ENCODE assay signal across 13 cellular contexts in genomic region chr21:14869984-14870840, GRCh38.
DNase-seq lines count a peak whose midpoint lies in the region; ATAC-seq and TF ChIP-seq lines count a peak whose summit lies in the region.
"Had no signal": no experiment of that assay in that cellular context is flagged by ENCODE, and none has a peak within 500 bp of the region (broad histone marks: within the 10 kb centered on the region; RNA-seq: fewer than 3 reads in every experiment).

No MANE protein-coding gene starts in this region.

- peak overlapping the region; percentile 3 to 67 for H3K4me3 Mint-ChIP-seq in CD14-positive monocyte
- H3K4me3 Mint-ChIP-seq: activated CD4-positive, alpha-beta T cell treated with anti-CD3 and anti-CD28 coated beads, Interleukin-2, amount 10 ng/mL, durations not matched to agents 24 days and 14 days; activated naive CD4-positive, alpha-beta T cell treated with anti-CD3 and anti-CD28 coated beads, Interleukin-2, amount 50 U/mL, for 24 hours had no signal

- TF ChIP-seq CTCF in CD14-positive monocyte (IDR thresholded peaks at IDR 0.05) (no peak), GM20000 (IDR thresholded peaks at IDR 0.05; ENCODE audit: extremely low read depth, missing control alignments) (no peak)

- no peaks in the 10 kb centered on the region for H3K36me3 Mint-ChIP-seq in CD14-positive monocyte
- H3K36me3 Mint-ChIP-seq: activated naive CD4-positive, alpha-beta T cell treated with anti-CD3 and anti-CD28 coated beads, Interleukin-2, amount 50 U/mL, for 24 hours had no signal

- ATAC-seq in GM19328 (IDR thresholded peaks at IDR 0.05; ENCODE audit: unreplicated experiment) (peak; percentile 47), HG02938 (IDR thresholded peaks at IDR 0.05; ENCODE audit: unreplicated experiment) (peak; percentile 70), HG03196 (IDR thresholded peaks at IDR 0.05; ENCODE audit: unreplicated experiment) (no peak)
- ATAC-seq: heart right ventricle had no signal

- H3K4me1 Mint-ChIP-seq in CD14-positive monocyte, result peaks cover 58% of the 10 kb centered on the region
- H3K4me1 Mint-ChIP-seq: activated CD4-positive, alpha-beta T cell treated with anti-CD3 and anti-CD28 coated beads, Interleukin-2, amount 10 ng/mL, durations not matched to agents 24 days and 14 days had no signal

- DNase-seq in CD14-positive monocyte (ENCODE audit: low spot score) (no peak), RPMI8226 (peak; percentile 4), GM20000 (ENCODE audit: low spot score) (no peak), erythroblast (lab: John Stamatoyannopoulos, UW) (no peak), AG20443 (ENCODE audit: low spot score) (no peak)
- DNase-seq: activated CD4-positive, alpha-beta T cell treated with anti-CD3 and anti-CD28 coated beads, Interleukin-2, amount 10 ng/mL, durations not matched to agents 24 days and 14 days; effector memory CD4-positive, alpha-beta T cell; heart right ventricle; NCI-H2107 had no signal

- TF ChIP-seq POLR2A in erythroblast (IDR thresholded peaks at IDR 0.05; ENCODE audit: low read length), result no peak

- no peaks in the 10 kb centered on the region for H3K27me3 Mint-ChIP-seq in CD14-positive monocyte (ENCODE audit: low read depth in 3 of 3)

- no peaks in the 10 kb centered on the region for H3K9me3 Mint-ChIP-seq in CD14-positive monocyte
- H3K9me3 Mint-ChIP-seq: activated CD4-positive, alpha-beta T cell treated with anti-CD3 and anti-CD28 coated beads, Interleukin-2, amount 10 ng/mL, durations not matched to agents 24 days and 14 days; activated naive CD4-positive, alpha-beta T cell treated with anti-CD3 and anti-CD28 coated beads, Interleukin-2, amount 50 U/mL, for 24 hours had no signal

- peak overlapping the region; percentile 83 to 97 (median 86) for H3K27ac Mint-ChIP-seq in CD14-positive monocyte
- H3K27ac Mint-ChIP-seq: activated CD4-positive, alpha-beta T cell treated with anti-CD3 and anti-CD28 coated beads, Interleukin-2, amount 10 ng/mL, durations not matched to agents 24 days and 14 days; activated naive CD4-positive, alpha-beta T cell treated with anti-CD3 and anti-CD28 coated beads, Interleukin-2, amount 50 U/mL, for 24 hours had no signal

- intact Hi-C loops in CD14-positive monocyte (cut with micrococcal nuclease), result loop anchor here (10.0 kb wide), 3 partner anchors 195 to 815 kb away; partner anchors contain the start of gene NRIP1 (in 1 of the 2)
